ENCODE assay signal across 1 cellular context in the genomic region with DNA sequence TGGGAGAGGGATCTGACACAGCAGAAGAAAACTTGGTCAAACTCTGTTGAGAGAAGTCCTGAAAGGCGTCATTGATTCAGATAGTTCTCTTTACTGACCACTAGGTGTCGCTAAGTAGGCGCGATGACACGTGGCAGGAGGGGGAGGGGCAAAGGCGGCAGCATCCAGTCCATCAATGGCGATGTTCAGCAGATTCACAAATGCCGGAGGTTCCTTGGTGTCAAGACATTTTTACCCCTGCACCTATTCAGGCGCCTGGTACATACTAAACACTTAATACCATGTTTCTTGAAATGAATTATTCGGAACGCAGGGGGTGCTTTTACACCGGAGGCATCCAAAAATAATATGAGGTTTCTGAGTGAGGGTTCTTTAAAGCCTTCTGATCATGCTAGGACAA.
TF ChIP-seq lines count a peak whose summit lies in the region.

No MANE protein-coding gene starts in this region.

TF ChIP-seq in K562, 482 proteins besides CTCF, POLR2A, EP300 and RAD21 (continued from another document):
- TF ChIP-seq, protein P1, sequence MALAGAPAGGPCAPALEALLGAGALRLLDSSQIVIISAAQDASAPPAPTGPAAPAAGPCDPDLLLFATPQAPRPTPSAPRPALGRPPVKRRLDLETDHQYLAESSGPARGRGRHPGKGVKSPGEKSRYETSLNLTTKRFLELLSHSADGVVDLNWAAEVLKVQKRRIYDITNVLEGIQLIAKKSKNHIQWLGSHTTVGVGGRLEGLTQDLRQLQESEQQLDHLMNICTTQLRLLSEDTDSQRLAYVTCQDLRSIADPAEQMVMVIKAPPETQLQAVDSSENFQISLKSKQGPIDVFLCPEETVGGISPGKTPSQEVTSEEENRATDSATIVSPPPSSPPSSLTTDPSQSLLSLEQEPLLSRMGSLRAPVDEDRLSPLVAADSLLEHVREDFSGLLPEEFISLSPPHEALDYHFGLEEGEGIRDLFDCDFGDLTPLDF (CRISPR knock-in tag; IDR thresholded peaks at IDR 0.05) = no peak
- TF ChIP-seq GABPB1 (CRISPR knock-in tag; IDR thresholded peaks at IDR 0.05) (no peak), ZNF41 (CRISPR knock-in tag; conservative IDR thresholded peaks at IDR 0.05) (peak; percentile 37; the same call in 1 of the 2 replicates), RBM34 (IDR thresholded peaks at IDR 0.05; ENCODE audit: borderline replicate concordance, insufficient read depth, low read length) (no peak), EP400 (IDR thresholded peaks at IDR 0.05) (peak; percentile 84), XRCC3 (IDR thresholded peaks at IDR 0.05) (no peak), HIVEP1 (CRISPR knock-in tag; IDR thresholded peaks at IDR 0.05) (0 out of 2 replicates have a peak, but pooled peaks have one; percentile 13), FOXK2 (conservative IDR thresholded peaks at IDR 0.05 in 1 of 2, IDR thresholded peaks at IDR 0.05 in 1 of 2; ENCODE audit: low read depth in 2 of 2) (no peak), CEBPB (tag; IDR thresholded peaks at IDR 0.05) (no peak), BCL6 (CRISPR knock-in tag; IDR thresholded peaks at IDR 0.05) (no peak), SMAD4 (CRISPR knock-in tag; conservative IDR thresholded peaks at IDR 0.05) (peak; percentile 67), ZC3H8 (IDR thresholded peaks at IDR 0.05) (no peak), THRB (CRISPR knock-in tag; conservative IDR thresholded peaks at IDR 0.05) (no peak), E2F5 (CRISPR knock-in tag; IDR thresholded peaks at IDR 0.05) (no peak), RBFOX2 (IDR thresholded peaks at IDR 0.05; ENCODE audit: low read depth, low read length) (peak; percentile 25; the same call in 1 of the 2 replicates), BRCA1 (IDR thresholded peaks at IDR 0.05) (no peak), BRCA1 (CRISPR knock-in tag; IDR thresholded peaks at IDR 0.05) (no peak), LEF1 (IDR thresholded peaks at IDR 0.05) (peak; percentile 56; the same call in 1 of the 2 replicates), SP1 (CRISPR knock-in tag; IDR thresholded peaks at IDR 0.05) (no peak; the same call in 1 of the 2 replicates), ARNT (IDR thresholded peaks at IDR 0.05) (peak in 1 of 2 experiments; percentile 65; a peak in 2 of 4 replicates), ZNF24 (IDR thresholded peaks at IDR 0.05) (peak; percentile 88), YBX1 (IDR thresholded peaks at IDR 0.05) (no peak), L3MBTL2 (IDR thresholded peaks at IDR 0.05) (peak; percentile 93), GATAD2B (IDR thresholded peaks at IDR 0.05; ENCODE audit: borderline replicate concordance) (peak; percentile 58; the same call in 1 of the 2 replicates), ZNF217 (CRISPR knock-in tag; IDR thresholded peaks at IDR 0.05) (no peak)
- TF ChIP-seq, protein P2, sequence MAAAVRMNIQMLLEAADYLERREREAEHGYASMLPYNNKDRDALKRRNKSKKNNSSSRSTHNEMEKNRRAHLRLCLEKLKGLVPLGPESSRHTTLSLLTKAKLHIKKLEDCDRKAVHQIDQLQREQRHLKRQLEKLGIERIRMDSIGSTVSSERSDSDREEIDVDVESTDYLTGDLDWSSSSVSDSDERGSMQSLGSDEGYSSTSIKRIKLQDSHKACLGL (CRISPR knock-in tag; IDR thresholded peaks at IDR 0.05; ENCODE audit: borderline replicate concordance, poor library complexity, severe bottlenecking) = no peak
- TF ChIP-seq, protein P3, sequence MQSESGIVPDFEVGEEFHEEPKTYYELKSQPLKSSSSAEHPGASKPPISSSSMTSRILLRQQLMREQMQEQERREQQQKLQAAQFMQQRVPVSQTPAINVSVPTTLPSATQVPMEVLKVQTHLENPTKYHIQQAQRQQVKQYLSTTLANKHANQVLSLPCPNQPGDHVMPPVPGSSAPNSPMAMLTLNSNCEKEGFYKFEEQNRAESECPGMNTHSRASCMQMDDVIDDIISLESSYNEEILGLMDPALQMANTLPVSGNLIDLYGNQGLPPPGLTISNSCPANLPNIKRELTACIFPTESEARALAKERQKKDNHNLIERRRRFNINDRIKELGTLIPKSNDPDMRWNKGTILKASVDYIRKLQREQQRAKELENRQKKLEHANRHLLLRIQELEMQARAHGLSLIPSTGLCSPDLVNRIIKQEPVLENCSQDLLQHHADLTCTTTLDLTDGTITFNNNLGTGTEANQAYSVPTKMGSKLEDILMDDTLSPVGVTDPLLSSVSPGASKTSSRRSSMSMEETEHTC (IDR thresholded peaks at IDR 0.05) = peak; percentile 60
- TF ChIP-seq, protein P4, sequence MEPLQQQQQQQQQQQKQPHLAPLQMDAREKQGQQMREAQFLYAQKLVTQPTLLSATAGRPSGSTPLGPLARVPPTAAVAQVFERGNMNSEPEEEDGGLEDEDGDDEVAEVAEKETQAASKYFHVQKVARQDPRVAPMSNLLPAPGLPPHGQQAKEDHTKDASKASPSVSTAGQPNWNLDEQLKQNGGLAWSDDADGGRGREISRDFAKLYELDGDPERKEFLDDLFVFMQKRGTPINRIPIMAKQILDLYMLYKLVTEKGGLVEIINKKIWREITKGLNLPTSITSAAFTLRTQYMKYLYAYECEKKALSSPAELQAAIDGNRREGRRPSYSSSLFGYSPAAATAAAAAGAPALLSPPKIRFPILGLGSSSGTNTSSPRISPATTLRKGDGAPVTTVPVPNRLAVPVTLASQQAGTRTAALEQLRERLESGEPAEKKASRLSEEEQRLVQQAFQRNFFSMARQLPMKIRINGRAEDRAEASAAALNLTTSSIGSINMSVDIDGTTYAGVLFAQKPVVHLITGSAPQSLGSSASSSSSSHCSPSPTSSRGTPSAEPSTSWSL (CRISPR knock-in tag; IDR thresholded peaks at IDR 0.05; ENCODE audit: borderline replicate concordance) = no peak
- TF ChIP-seq, protein P5, sequence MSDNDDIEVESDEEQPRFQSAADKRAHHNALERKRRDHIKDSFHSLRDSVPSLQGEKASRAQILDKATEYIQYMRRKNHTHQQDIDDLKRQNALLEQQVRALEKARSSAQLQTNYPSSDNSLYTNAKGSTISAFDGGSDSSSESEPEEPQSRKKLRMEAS (CRISPR knock-in tag; IDR thresholded peaks at IDR 0.05) = peak; percentile 96
- TF ChIP-seq, protein P6, sequence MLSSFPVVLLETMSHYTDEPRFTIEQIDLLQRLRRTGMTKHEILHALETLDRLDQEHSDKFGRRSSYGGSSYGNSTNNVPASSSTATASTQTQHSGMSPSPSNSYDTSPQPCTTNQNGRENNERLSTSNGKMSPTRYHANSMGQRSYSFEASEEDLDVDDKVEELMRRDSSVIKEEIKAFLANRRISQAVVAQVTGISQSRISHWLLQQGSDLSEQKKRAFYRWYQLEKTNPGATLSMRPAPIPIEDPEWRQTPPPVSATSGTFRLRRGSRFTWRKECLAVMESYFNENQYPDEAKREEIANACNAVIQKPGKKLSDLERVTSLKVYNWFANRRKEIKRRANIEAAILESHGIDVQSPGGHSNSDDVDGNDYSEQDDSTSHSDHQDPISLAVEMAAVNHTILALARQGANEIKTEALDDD (IDR thresholded peaks at IDR 0.05) = peak; percentile 51; the same call in 1 of the 2 replicates
- TF ChIP-seq, protein P7, sequence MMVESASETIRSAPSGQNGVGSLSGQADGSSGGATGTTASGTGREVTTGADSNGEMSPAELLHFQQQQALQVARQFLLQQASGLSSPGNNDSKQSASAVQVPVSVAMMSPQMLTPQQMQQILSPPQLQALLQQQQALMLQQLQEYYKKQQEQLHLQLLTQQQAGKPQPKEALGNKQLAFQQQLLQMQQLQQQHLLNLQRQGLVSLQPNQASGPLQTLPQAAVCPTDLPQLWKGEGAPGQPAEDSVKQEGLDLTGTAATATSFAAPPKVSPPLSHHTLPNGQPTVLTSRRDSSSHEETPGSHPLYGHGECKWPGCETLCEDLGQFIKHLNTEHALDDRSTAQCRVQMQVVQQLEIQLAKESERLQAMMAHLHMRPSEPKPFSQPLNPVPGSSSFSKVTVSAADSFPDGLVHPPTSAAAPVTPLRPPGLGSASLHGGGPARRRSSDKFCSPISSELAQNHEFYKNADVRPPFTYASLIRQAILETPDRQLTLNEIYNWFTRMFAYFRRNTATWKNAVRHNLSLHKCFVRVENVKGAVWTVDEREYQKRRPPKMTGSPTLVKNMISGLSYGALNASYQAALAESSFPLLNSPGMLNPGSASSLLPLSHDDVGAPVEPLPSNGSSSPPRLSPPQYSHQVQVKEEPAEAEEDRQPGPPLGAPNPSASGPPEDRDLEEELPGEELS (CRISPR knock-in tag; IDR thresholded peaks at IDR 0.05; ENCODE audit: borderline replicate concordance) = no peak
